In the genomic region with DNA sequence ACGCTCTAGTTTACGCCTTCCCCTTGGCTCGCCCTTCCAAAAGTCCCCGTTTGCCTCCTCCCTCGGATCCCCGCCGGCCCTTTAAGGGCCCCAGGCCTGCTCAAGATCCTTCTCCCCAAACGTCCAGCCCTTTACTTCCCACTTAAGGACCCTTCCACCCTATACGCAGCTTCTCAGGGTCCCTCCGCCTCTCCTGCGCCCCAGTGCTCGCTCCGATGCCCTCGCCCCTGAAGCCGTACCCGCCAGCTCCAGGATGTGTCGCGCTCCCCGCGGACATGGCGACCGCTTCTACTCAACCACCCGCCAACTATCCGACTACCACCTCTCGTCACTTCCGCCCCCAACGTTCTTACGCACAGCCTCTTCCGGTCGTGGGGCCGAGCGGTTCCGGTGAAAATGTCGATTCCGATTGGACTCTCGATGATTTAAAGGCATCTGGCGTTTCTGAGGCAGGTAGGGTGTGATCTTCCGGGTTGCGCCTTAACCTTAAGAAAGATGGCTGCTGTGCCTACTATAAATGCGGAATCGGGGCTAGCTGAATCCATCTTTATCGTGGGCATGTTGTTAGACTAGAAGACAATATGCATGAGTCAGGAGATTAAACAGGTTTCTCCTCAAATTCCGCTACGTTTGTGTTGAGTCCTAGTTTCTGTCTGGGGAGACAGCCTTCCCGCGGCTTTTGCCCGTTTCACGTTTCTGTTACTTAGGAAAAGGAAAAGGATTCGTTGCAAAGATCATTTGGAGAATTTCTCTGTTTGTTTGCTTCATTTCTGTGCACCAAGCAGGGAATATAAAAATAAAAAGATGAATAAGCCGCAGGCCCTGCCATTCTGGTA, we compare ENCODE assay signal across 1 cellular context.
TF ChIP-seq lines count a peak whose summit lies in the region.

TSS of gene KHDC4 (minus strand) at position 317 of the 836 bp plus-strand sequence. CDS start at position 277, 40 bp downstream.

TF ChIP-seq in WTC11, 78 proteins besides CTCF, POLR2A, EP300 and RAD21 (continued from another document):
- TF ChIP-seq ZBTB43 (CRISPR knock-in tag; IDR thresholded peaks at IDR 0.05) (0 out of 2 replicates have a peak, but pooled peaks have one; percentile 66), NR1H2 (CRISPR knock-in tag; IDR thresholded peaks at IDR 0.05) (no peak)
